Comparison of ENCODE assay signal across 8 cellular contexts in genomic region chr17:58691701-58692238, GRCh38. TPM values are rescaled to one million over a fixed set of nuclear protein-coding genes. Genes with fewer than 3 reads are reported as not detected.
DNase-seq lines count a peak whose midpoint lies in the region; ATAC-seq, FAIRE-seq and TF ChIP-seq lines count a peak whose summit lies in the region.

TSS of gene TEX14 (minus strand) at chr17:58692045. CDS start at chr17:58652001, 40,044 bp downstream.

- peak within 1 kb of the TSS; percentile 90 for H3K9ac ChIP-seq in mammary epithelial cell (ENCODE audit: insufficient read depth, low read length)

- POLR2A ChIA-PET in A549 (lab: Yijun Ruan, JAX), result interaction anchor here (0.7 to 2.3 kb wide), 2 partner anchors 25 to 60 kb away, joined by 4 to 25 read pairs; no protein-coding TSS in a partner anchor

- peak within 1 kb of the TSS; percentile 95 for H3K4me2 ChIP-seq in A549
- H3K4me2 ChIP-seq in mammary epithelial cell (ENCODE audit: insufficient read depth, low read depth, low read length), result peak within 1 kb of the TSS; percentile 87

- H3K9me3 ChIP-seq in A549, result peaks cover 6% of the 10 kb centered on the region
- no peaks in the 10 kb centered on the region for H3K9me3 ChIP-seq in mammary epithelial cell (replicated peaks; ENCODE audit: insufficient read depth, low read length)
- no peaks in the 10 kb centered on the region for H3K9me3 ChIP-seq in mucosa of descending colon

- H3K27me3 ChIP-seq in mammary epithelial cell (ENCODE audit: insufficient read depth, low read length), result no peaks in the 10 kb centered on the region

- peaks cover 0 to 1% (median 0%) of the 10 kb centered on the region in 3 donors for H3K9me3 Mint-ChIP-seq in IgD-negative memory B cell

- H3K36me3 Mint-ChIP-seq in IgD-negative memory B cell, result peaks cover 4% of the 10 kb centered on the region

- H3K4me1 ChIP-seq in A549, result peaks cover 19% of the 10 kb centered on the region
- H3K4me1 ChIP-seq in mammary epithelial cell (ENCODE audit: insufficient read depth, low read length), result peaks cover 11% of the 10 kb centered on the region
- H3K4me1 ChIP-seq in mucosa of descending colon (ENCODE audit: low read depth), result peaks cover 9% of the 10 kb centered on the region

- in situ Hi-C loops in mammary epithelial cell (cut with MboI; ENCODE audit: low sequenced_read_pairs in 2 of 2), result no loop called here

- H3K79me2 ChIP-seq in mammary epithelial cell (ENCODE audit: insufficient read depth, low read length), result peaks cover 30% of the 10 kb centered on the region

- H4K20me1 ChIP-seq in mammary epithelial cell (ENCODE audit: insufficient read depth, low read length), result no peaks in the 10 kb centered on the region

- no peak for TF ChIP-seq POLR2A in A549 (IDR thresholded peaks at IDR 0.05; ENCODE audit: low read length)

- peak within 1 kb of the TSS; percentile 99 for H2AFZ ChIP-seq in mammary epithelial cell (ENCODE audit: low read depth, low read length)

- H3K4me1 Mint-ChIP-seq in IgD-negative memory B cell, result peaks cover 11 to 20% (median 16%) of the 10 kb centered on the region in 3 donors

- peak within 1 kb of the TSS; percentile 65 to 85 for H3K27ac ChIP-seq in A549
- peak within 1 kb of the TSS; percentile 76 for H3K27ac ChIP-seq in mammary epithelial cell (ENCODE audit: insufficient read depth, low read depth, low read length)

- H3K27me3 Mint-ChIP-seq in IgD-negative memory B cell, result peaks cover 2% of the 10 kb centered on the region

- H3K4me3 ChIP-seq in A549, result peak within 1 kb of the TSS; percentile 53
- peak within 1 kb of the TSS; percentile 52 to 85 (median 74) for H3K4me3 ChIP-seq in mammary epithelial cell (replicated peaks in 1 of 3; ENCODE audit: insufficient read depth in 1 of 3, low read depth in 2 of 3, low read length in 3 of 3)
- H3K4me3 ChIP-seq in mucosa of descending colon, result peak within 1 kb of the TSS; percentile 30

- peaks cover 4% of the 10 kb centered on the region for H3K36me3 ChIP-seq in mammary epithelial cell (ENCODE audit: insufficient read depth, low read length)
- H3K36me3 ChIP-seq in mucosa of descending colon (ENCODE audit: low read depth), result no peaks in the 10 kb centered on the region

- no peak for TF ChIP-seq RAD21 in A549 (conservative IDR thresholded peaks at IDR 0.05 in 1 of 2, IDR thresholded peaks at IDR 0.05 in 1 of 2)

- ATAC-seq in A549 (no peak), mucosa of descending colon (no peak), GM21528 (IDR thresholded peaks at IDR 0.05; ENCODE audit: low FRiP score, unreplicated experiment) (no peak)

- intact Hi-C loops in mammary epithelial cell (cut with micrococcal nuclease) (loop anchor here (1.0 to 5.0 kb wide), 4 partner anchors 32 to 173 kb away; no protein-coding TSS in a partner anchor), mucosa of descending colon (cut with DNase I, micrococcal nuclease) (no loop called here)

- BruUV-seq in mammary epithelial cell (replicated peaks; lab: Mats Ljungman, UMichigan), result no TSS peak

- DNase-seq in A549 (ENCODE audit: low read depth in 1 of 2, low spot score in 1 of 2) (no peak), mammary epithelial cell (no peak), mucosa of descending colon (peak in 2 of 3 donors; percentile 7 to 30), HUDEP-2 (lab: John Stamatoyannopoulos, UW; ENCODE audit: unreplicated experiment in 76 of 76) (no peak), GM19238 (ENCODE audit: insufficient read length, low spot score) (no peak), Ammon's horn (ENCODE audit: low spot score) (no peak)

- no peak for FAIRE-seq in A549 (lab: Jason Lieb, UNC)

- no peak for TF ChIP-seq EP300 in A549 (IDR thresholded peaks at IDR 0.05)

- CTCF ChIA-PET in A549 (lab: Yijun Ruan, JAX) (interaction anchor here (0.8 to 3.6 kb wide), 10 partner anchors 11 to 352 kb away, joined by 3 to 11 read pairs (median 5); no protein-coding TSS in a partner anchor), mammary epithelial cell (lab: Charles Lee; ENCODE audit: low non-redundant PET) (no interaction called here)

- H3K4me3 Mint-ChIP-seq in IgD-negative memory B cell, result peak within 1 kb of the TSS; percentile 92 to 97 (median 93)

- WGBS in A549 (ENCODE audit: missing lambda C conversion rate), result 88% methylated on average over 15 of the region's 19 CpGs
- WGBS in mammary epithelial cell (ENCODE audit: low coverage, missing lambda C conversion rate), result 100% methylated on average over 2 of the region's 19 CpGs

- TF ChIP-seq CTCF in A549 (IDR thresholded peaks at IDR 0.05) (no peak), mammary epithelial cell (conservative IDR thresholded peaks at IDR 0.05 in 1 of 2, IDR thresholded peaks at IDR 0.05 in 1 of 2; ENCODE audit: extremely low read depth in 1 of 2, insufficient read depth in 1 of 2, low read depth in 1 of 2, low read length in 2 of 2) (no peak), mucosa of descending colon (IDR thresholded peaks at IDR 0.05) (no peak)

- peak within 1 kb of the TSS; percentile 76 to 96 (median 94) for H3K27ac Mint-ChIP-seq in IgD-negative memory B cell

- dilution Hi-C loops in mammary epithelial cell (cut with HindIII; ENCODE audit: low sequenced_read_pairs), result no loop called here

TF ChIP-seq in A549, 52 proteins besides CTCF, POLR2A, EP300 and RAD21:
- TF ChIP-seq SREBF2 (IDR thresholded peaks at IDR 0.05) (no peak), BHLHE40 (IDR thresholded peaks at IDR 0.05; ENCODE audit: low read depth, low read length) (no peak), HOXB5 (CRISPR knock-in tag; IDR thresholded peaks at IDR 0.05) (no peak)

RNA-seq across cellular contexts. Expression of gene TEX14, which starts in this region (rescaled TPM):
- 0.12 TPM in 2 replicates for polyA plus RNA-seq in A549 (2011; rRNA removed)
- 0.04 and 0.05 TPM in 2 replicates for polyA plus RNA-seq in A549 (2012; cell fraction: cytosol; rRNA removed)
- polyA plus RNA-seq in A549 (2012; cell fraction: nucleus; rRNA removed), result 0.04 and 0.07 TPM in 2 replicates
- 0.03 to 0.08 TPM (median 0.04 TPM) in 3 replicates for polyA plus RNA-seq in A549 (2017; fragmentation: RNase III; extraction: RNeasy Plus Mini Kit Qiagen cat#74134 plus additional on column Dnase treatment)
- 0.04 and 0.05 TPM in 2 replicates for polyA minus RNA-seq in A549 (2011; rRNA and poly(A)+ RNA removed)
- polyA plus RNA-seq in IgD-negative memory B cell, result not detected
- total RNA-seq in mammary epithelial cell, result under 1 TPM; under 0.01 to 0.38 TPM
- 0.03 TPM for polyA plus RNA-seq in mammary epithelial cell
- not detected for polyA minus RNA-seq in mammary epithelial cell
- under 1 TPM in 1 of 3 donors, not detected in 2; 0.28 TPM for total RNA-seq in mucosa of descending colon

Comparison
In these comparisons a context has a peak if more than half of its experiments do, and no peak if none do; other contexts are left out.
1. Peak in DNase-seq and H3K4me3 ChIP-seq in mucosa of descending colon; RNA of the gene not detected or under 1 TPM.